Comparison of ENCODE assay signal across 21 cellular contexts in the genomic region with DNA sequence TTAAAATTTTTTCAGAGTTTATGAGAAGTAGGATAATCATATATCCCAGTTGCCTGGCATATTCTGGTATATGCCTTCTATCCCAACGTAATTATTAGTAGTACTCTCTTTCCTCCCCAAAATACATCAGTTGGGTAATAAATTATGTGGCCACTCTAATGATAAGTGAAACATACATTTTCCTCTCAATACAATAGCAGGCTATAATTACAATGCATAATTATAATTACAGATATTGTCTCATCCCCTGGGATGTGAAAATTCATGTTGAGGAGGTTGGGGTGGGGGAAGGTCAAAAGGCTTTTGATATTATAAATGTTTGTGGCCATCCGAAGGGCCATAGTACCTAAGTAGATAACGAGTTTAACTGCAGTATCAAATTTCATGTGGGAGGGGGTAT.
A peak's percentile ranks its signal among the peaks of the same experiment; 100 is the strongest.
DNase-seq lines count a peak whose midpoint lies in the region; ATAC-seq and TF ChIP-seq lines count a peak whose summit lies in the region.
"Had no signal": no experiment of that assay in that cellular context is flagged by ENCODE, and none has a peak within 500 bp of the region (broad histone marks: within the 10 kb centered on the region; RNA-seq: fewer than 3 reads in every experiment).

No MANE protein-coding gene starts in this region.

- H3K4me3 Mint-ChIP-seq in stimulated activated memory B cell treated with anti-CD40 and anti-IgM and Interleukin-4, amounts not matched to agents 10 μg/mL and 1 μg/mL and 100 μg/mL, for 72 hours = no peak overlapping the region
- H3K4me3 Mint-ChIP-seq: CD4-positive, alpha-beta memory T cell; HFFc6; IgD-negative memory B cell had no signal

- no peaks in the 10 kb centered on the region for H3K27me3 Mint-ChIP-seq in stimulated activated memory B cell treated with anti-CD40 and anti-IgM and Interleukin-4, amounts not matched to agents 10 μg/mL and 1 μg/mL and 100 μg/mL, for 72 hours
- H3K27me3 Mint-ChIP-seq: CD4-positive, alpha-beta memory T cell; IgD-negative memory B cell had no signal

- H3K4me1 Mint-ChIP-seq in stimulated activated memory B cell treated with anti-CD40 and anti-IgM and Interleukin-4, amounts not matched to agents 10 μg/mL and 1 μg/mL and 100 μg/mL, for 72 hours = no peaks in the 10 kb centered on the region

- no peak overlapping the region for H3K27ac ChIP-seq in HEK293 (ENCODE audit: extremely low read depth, low read depth, low read length)
- H3K27ac ChIP-seq: 22Rv1, A549, C4-2B had no signal

- POLR2A ChIA-PET in HEK293 (lab: Yijun Ruan, JAX) = no interaction called here

- no peak overlapping the region for H3K4me3 ChIP-seq in HEK293 (ENCODE audit: low read depth, low read length)
- H3K4me3 ChIP-seq: A549, GM12878, HAP-1 had no signal

- no peaks in the 10 kb centered on the region for H3K9me3 Mint-ChIP-seq in stimulated activated memory B cell treated with anti-CD40 and anti-IgM and Interleukin-4, amounts not matched to agents 10 μg/mL and 1 μg/mL and 100 μg/mL, for 72 hours
- H3K9me3 Mint-ChIP-seq: CD4-positive, alpha-beta memory T cell had no signal

- H3K4me1 ChIP-seq in HEK293 (ENCODE audit: control insufficient read depth, insufficient read depth, low read length) = peaks cover 7% of the 10 kb centered on the region
- H3K4me1 ChIP-seq: A549, HAP-1 had no signal

- H3K36me3 Mint-ChIP-seq in stimulated activated memory B cell treated with anti-CD40 and anti-IgM and Interleukin-4, amounts not matched to agents 10 μg/mL and 1 μg/mL and 100 μg/mL, for 72 hours = peaks cover 6% of the 10 kb centered on the region
- H3K36me3 Mint-ChIP-seq: CD4-positive, alpha-beta memory T cell; IgD-negative memory B cell had no signal

- H3K27ac Mint-ChIP-seq in stimulated activated memory B cell treated with anti-CD40 and anti-IgM and Interleukin-4, amounts not matched to agents 10 μg/mL and 1 μg/mL and 100 μg/mL, for 72 hours = no peak overlapping the region
- H3K27ac Mint-ChIP-seq: CD4-positive, alpha-beta memory T cell; HFFc6; IgD-negative memory B cell had no signal

- no peaks in the 10 kb centered on the region for H3K9me3 ChIP-seq in HEK293 (ENCODE audit: control insufficient read depth, insufficient read depth, low read depth, low read length)
- H3K9me3 ChIP-seq: A549, HAP-1 had no signal

- CTCF ChIA-PET in HEK293 (lab: Yijun Ruan, JAX) = no interaction called here

- DNase-seq in NCI-H1105 treated with DMSO at 0.1 percent for 48 hours (lab: John Stamatoyannopoulos, UW) (peak; percentile 65), NCI-H1105 (lab: John Stamatoyannopoulos, UW) (no peak), NCI-H146 treated with DMSO at 0.1 percent for 48 hours (lab: John Stamatoyannopoulos, UW; ENCODE audit: unreplicated experiment) (peak; percentile 13), NCI-H82 (lab: John Stamatoyannopoulos, UW) (peak; percentile 88), NCI-H524 treated with DMSO at 0.1 percent for 48 hours (lab: John Stamatoyannopoulos, UW) (no peak)
- DNase-seq: AML-193; Calu3; CD4-positive, alpha-beta memory T cell; DMS79 treated with DMSO at 0.1 percent for 48 hours; GF-D8; HFFc6 had no signal

- TF ChIP-seq CTCF in HEK293 (tag by site-specific recombination; IDR thresholded peaks at IDR 0.05) = no peak

- no peaks in the 10 kb centered on the region for H3K36me3 ChIP-seq in HEK293 (ENCODE audit: control insufficient read depth in 2 of 2, insufficient read depth in 1 of 2, low read length in 2 of 2)
- H3K36me3 ChIP-seq: HAP-1 had no signal

- ATAC-seq in stimulated activated memory B cell treated with anti-CD40 and anti-IgM and Interleukin-4, amounts not matched to agents 10 μg/mL and 1 μg/mL and 100 μg/mL, for 72 hours = no peak
- no peak for ATAC-seq in GM19463 (IDR thresholded peaks at IDR 0.05; ENCODE audit: unreplicated experiment)
- ATAC-seq: A549, HepG2 had no signal

TF ChIP-seq in HEK293, 187 proteins besides CTCF, POLR2A, EP300 and RAD21:
- TF ChIP-seq ZSCAN16 (tag by site-specific recombination; IDR thresholded peaks at IDR 0.05) = no peak
- TF ChIP-seq SETDB1 (IDR thresholded peaks at IDR 0.05; ENCODE audit: insufficient read length, low read length) = no peak
- TF ChIP-seq, protein P1, sequence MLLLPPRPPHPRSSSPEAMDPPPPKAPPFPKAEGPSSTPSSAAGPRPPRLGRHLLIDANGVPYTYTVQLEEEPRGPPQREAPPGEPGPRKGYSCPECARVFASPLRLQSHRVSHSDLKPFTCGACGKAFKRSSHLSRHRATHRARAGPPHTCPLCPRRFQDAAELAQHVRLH (tag by site-specific recombination; IDR thresholded peaks at IDR 0.05) = no peak
- TF ChIP-seq ZNF146 (tag by site-specific recombination; IDR thresholded peaks at IDR 0.05) = no peak
- TF ChIP-seq ZNF791 (tag by site-specific recombination; IDR thresholded peaks at IDR 0.05) = no peak
- TF ChIP-seq REPIN1 (tag by site-specific recombination; IDR thresholded peaks at IDR 0.05; ENCODE audit: low read depth) = no peak
- TF ChIP-seq SP3 (tag by site-specific recombination; IDR thresholded peaks at IDR 0.05) = no peak
- peak; percentile 95 for TF ChIP-seq SP7 (tag by site-specific recombination; IDR thresholded peaks at IDR 0.05)

Comparison
In these comparisons a context has a peak if more than half of its experiments do, and no peak if none do; other contexts are left out.
1. DNase-seq: peak in NCI-H1105 treated with DMSO at 0.1 percent for 48 hours (single experiment), NCI-H146 treated with DMSO at 0.1 percent for 48 hours (single experiment) and NCI-H82 (single experiment); none in NCI-H1105 (single experiment) and NCI-H524 treated with DMSO at 0.1 percent for 48 hours (single experiment).